ENCODE assay signal across 8 cellular contexts in genomic region chr3:188185717-188186236, GRCh38. TPM values are rescaled to one million over a fixed set of nuclear protein-coding genes. Genes with fewer than 3 reads are reported as not detected.
DNase-seq lines count a peak whose midpoint lies in the region; ATAC-seq lines count a peak whose summit lies in the region.

No MANE protein-coding gene starts in this region.

- intact Hi-C loops in dendritic cell treated with granulocyte-macrophage colony-stimulating factor and Interleukin-4, amounts not matched to agents 40 ng/mL and 50 ng/mL, for 4 days (cut with micrococcal nuclease): no loop called here

- no peaks in the 10 kb centered on the region for H3K27me3 Mint-ChIP-seq in dendritic cell treated with granulocyte-macrophage colony-stimulating factor and Interleukin-4, amounts not matched to agents 40 ng/mL and 50 ng/mL, for 4 days
- H3K27me3 Mint-ChIP-seq in naive B cell: no peaks in the 10 kb centered on the region

- no peak overlapping the region for H3K4me3 Mint-ChIP-seq in dendritic cell treated with granulocyte-macrophage colony-stimulating factor and Interleukin-4, amounts not matched to agents 40 ng/mL and 50 ng/mL, for 4 days
- peak overlapping the region in 6 of 8 donors; percentile 20 to 65 (median 50) for H3K4me3 Mint-ChIP-seq in naive B cell

- peak; percentile 44 for DNase-seq in DMS153 treated with DMSO at 0.1 percent for 48 hours (lab: John Stamatoyannopoulos, UW; ENCODE audit: unreplicated experiment)
- peak; percentile 79 for DNase-seq in NCI-H2107 (lab: John Stamatoyannopoulos, UW)
- peak; percentile 26 for DNase-seq in naive B cell
- DNase-seq in stimulated activated CD8-positive, alpha-beta memory T cell treated with anti-CD3 and anti-CD28 coated beads, Interleukin-4, amount 100 ng/mL, for 48 hours: no peak

- no peaks in the 10 kb centered on the region for H3K9me3 Mint-ChIP-seq in dendritic cell treated with granulocyte-macrophage colony-stimulating factor and Interleukin-4, amounts not matched to agents 40 ng/mL and 50 ng/mL, for 4 days
- H3K9me3 Mint-ChIP-seq in naive B cell: no peaks in the 10 kb centered on the region

- H3K36me3 Mint-ChIP-seq in dendritic cell treated with granulocyte-macrophage colony-stimulating factor and Interleukin-4, amounts not matched to agents 40 ng/mL and 50 ng/mL, for 4 days (ENCODE audit: low read depth): peaks cover 64% of the 10 kb centered on the region
- no peaks in the 10 kb centered on the region for H3K36me3 Mint-ChIP-seq in naive B cell

- peak overlapping the region; percentile 60 for H3K27ac Mint-ChIP-seq in dendritic cell treated with granulocyte-macrophage colony-stimulating factor and Interleukin-4, amounts not matched to agents 40 ng/mL and 50 ng/mL, for 4 days
- peak overlapping the region; percentile 70 to 91 (median 86) for H3K27ac Mint-ChIP-seq in naive B cell

- peaks cover 59% of the 10 kb centered on the region for H3K4me1 Mint-ChIP-seq in dendritic cell treated with granulocyte-macrophage colony-stimulating factor and Interleukin-4, amounts not matched to agents 40 ng/mL and 50 ng/mL, for 4 days (ENCODE audit: low read depth)
- H3K4me1 Mint-ChIP-seq in naive B cell: peaks cover 35 to 57% (median 51%) of the 10 kb centered on the region in 3 donors

- peak; percentile 63 to 64 for ATAC-seq in naive B cell (ENCODE audit: low read depth in 2 of 2)
- no peak for ATAC-seq in HG03439 (IDR thresholded peaks at IDR 0.05; ENCODE audit: unreplicated experiment)
- ATAC-seq in HG02981 (IDR thresholded peaks at IDR 0.05; ENCODE audit: unreplicated experiment): no peak
- ATAC-seq in HG03571 (IDR thresholded peaks at IDR 0.05; ENCODE audit: unreplicated experiment): no peak

RNA-seq across cellular contexts. Expression of gene LPP, which starts 31.8 kb away (rescaled TPM):
- 10 to 100 TPM in 5 of 6 donors, 1 to 10 TPM in 1; 9.6 to 58.6 (median 25.4) TPM for polyA plus RNA-seq in naive B cell (ENCODE audit: low read depth in 6 of 6)

Comparison
In these comparisons a context has a peak if more than half of its experiments do, and no peak if none do; other contexts are left out.
1. ATAC-seq: peak in naive B cell (2 of 2); none in HG03439 (single experiment), HG02981 (single experiment) and HG03571 (single experiment).